In genomic region chr16:10964039-10964890, GRCh38 we compare ENCODE assay signal across 8 cellular contexts.
DNase-seq lines count a peak whose midpoint lies in the region; ATAC-seq and TF ChIP-seq lines count a peak whose summit lies in the region.

No MANE protein-coding gene starts in this region.

- DNase-seq in GM03348 (ENCODE audit: low spot score) (peak; percentile 90), NCI-H2171 (lab: John Stamatoyannopoulos, UW) (peak; percentile 85), brain pericyte (ENCODE audit: low read depth, low spot score) (peak; percentile 32), islet precursor cell (peak; percentile 93)
- DNase-seq in stimulated activated CD4-positive, alpha-beta T cell treated with anti-CD3 and anti-CD28 coated beads, Interleukin-15, amount 100 ng/mL, for 48 hours (ENCODE audit: low read depth in 2 of 2) = peak; percentile 81

- ATAC-seq in HG02884 (IDR thresholded peaks at IDR 0.05; ENCODE audit: unreplicated experiment) (peak; percentile 41), HG03571 (IDR thresholded peaks at IDR 0.05; ENCODE audit: unreplicated experiment) (no peak)

- peak; percentile 88 for TF ChIP-seq CTCF in WI38 (IDR thresholded peaks at IDR 0.05; ENCODE audit: low read depth, low read length)

- H3K4me3 ChIP-seq in WI38 (ENCODE audit: low read depth, low read length) = no peak overlapping the region

Comparison
In these comparisons a context has a peak if more than half of its experiments do, and no peak if none do; other contexts are left out.
1. DNase-seq: peak in every context shown above with its lines; median percentile 93 in islet precursor cell; 90 in GM03348; 85 in NCI-H2171; 81 in stimulated activated CD4-positive, alpha-beta T cell treated with anti-CD3 and anti-CD28 coated beads, Interleukin-15, amount 100 ng/mL, for 48 hours; 32 in brain pericyte.